In genomic region chr2:44964704-44965343, GRCh38 we compare ENCODE assay signal across 1 cellular context.
TF ChIP-seq lines count a peak whose summit lies in the region.

No MANE protein-coding gene starts in this region.

TF ChIP-seq in H1, 55 proteins besides CTCF, POLR2A, EP300 and RAD21 (continued from another document):
- peak; percentile 48 for TF ChIP-seq NANOG (IDR thresholded peaks at IDR 0.05; ENCODE audit: insufficient read depth, low read depth, low read length, poor library complexity, severe bottlenecking)
